Comparison of ENCODE assay signal across 22 cellular contexts in the genomic region with DNA sequence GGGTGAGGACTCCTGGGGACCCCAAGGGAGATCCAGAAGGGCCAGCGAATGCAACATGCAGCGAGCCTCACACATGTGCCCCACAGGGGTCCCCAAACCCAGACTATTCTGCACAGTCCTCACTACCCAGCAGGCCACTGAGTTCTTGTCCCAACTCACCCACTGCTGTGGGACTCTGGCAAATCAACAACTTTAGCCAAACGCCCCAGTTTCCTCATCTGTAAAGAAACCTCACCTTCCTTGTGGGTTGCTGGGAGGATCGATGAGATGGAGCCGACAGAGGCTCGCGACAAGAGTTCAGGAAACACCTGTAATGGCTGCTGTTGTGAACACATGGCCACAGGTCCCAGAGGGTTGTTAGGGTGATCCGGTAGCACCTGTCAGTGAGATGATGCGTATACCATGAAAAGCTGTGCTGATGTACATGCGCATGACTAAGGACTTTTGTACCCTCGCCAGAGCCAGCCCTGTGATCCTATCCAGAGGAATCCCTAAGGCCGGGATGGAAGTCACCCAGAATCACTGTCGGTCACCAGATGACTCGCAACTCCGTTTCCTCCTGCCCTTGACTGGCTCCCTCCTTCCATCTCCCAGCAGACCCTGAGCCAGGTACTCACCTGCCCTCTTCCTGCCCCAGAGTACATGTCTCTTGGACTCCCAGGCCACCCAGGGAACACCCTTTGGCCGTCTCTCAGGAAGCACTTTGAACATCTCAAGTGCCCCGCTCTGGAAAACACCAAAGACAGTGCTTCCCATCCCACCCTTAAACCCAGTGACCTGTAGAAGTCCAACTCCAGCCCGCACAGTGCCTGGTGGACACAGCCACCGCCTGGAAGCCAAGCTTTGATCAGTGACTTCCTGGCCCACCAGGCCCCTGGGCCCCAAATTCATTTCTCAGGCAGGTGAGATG.
DNase-seq lines count a peak whose midpoint lies in the region; ATAC-seq, FAIRE-seq and TF ChIP-seq lines count a peak whose summit lies in the region.
"Had no signal": no experiment of that assay in that cellular context is flagged by ENCODE, and none has a peak within 500 bp of the region (broad histone marks: within the 10 kb centered on the region; RNA-seq: fewer than 3 reads in every experiment).

No MANE protein-coding gene starts in this region.

- no peak overlapping the region for H3K4me3 ChIP-seq in OCI-LY3 (ENCODE audit: low read length)
- H3K4me3 ChIP-seq in kidney (ENCODE audit: low read length in 2 of 2): no peak overlapping the region
- H3K4me3 ChIP-seq in stomach: no peak overlapping the region
- H3K4me3 ChIP-seq in transverse colon: no peak overlapping the region
- H3K4me3 ChIP-seq: heart right ventricle, spleen had no signal

- TF ChIP-seq POLR2A in stomach (IDR thresholded peaks at IDR 0.05): no peak
- no peak for TF ChIP-seq POLR2A in transverse colon (IDR thresholded peaks at IDR 0.05)

- TF ChIP-seq EP300 in stomach (IDR thresholded peaks at IDR 0.05) (no peak), transverse colon (IDR thresholded peaks at IDR 0.05; ENCODE audit: low read depth) (no peak)

- peak; percentile 15 for DNase-seq in activated CD4-positive, alpha-beta memory T cell treated with anti-CD3 and anti-CD28 coated beads, Interleukin-2, amount 10 ng/mL, durations not matched to agents 7 days and 5 days
- DNase-seq in activated CD4-positive, alpha-beta memory T cell treated with anti-CD3 and anti-CD28 coated beads for 36 hours: no peak
- DNase-seq in kidney (peak; percentile 54), stomach (peak; percentile 14), transverse colon (no peak)
- DNase-seq: activated CD4-positive, alpha-beta T cell treated with anti-CD3 and anti-CD28 coated beads for 48 hours; activated T-cell treated with anti-CD3 and anti-CD28 coated beads, Interleukin-2, amount 50 U/mL, for 1 hour; CD4-positive, CD25-positive, alpha-beta regulatory T cell; cerebellar nuclear complex; DMS79 treated with DMSO at 0.1 percent for 48 hours; endodermal cell; heart right ventricle; KBM-7; RPMI8226; spleen had no signal

- H3K9me3 Mint-ChIP-seq in activated CD4-positive, alpha-beta memory T cell treated with anti-CD3 and anti-CD28 coated beads, Interleukin-2, amount 10 ng/mL, durations not matched to agents 7 days and 5 days: no peaks in the 10 kb centered on the region
- no peaks in the 10 kb centered on the region for H3K9me3 Mint-ChIP-seq in activated CD4-positive, alpha-beta memory T cell treated with anti-CD3 and anti-CD28 coated beads for 36 hours
- H3K9me3 Mint-ChIP-seq: activated naive CD4-positive, alpha-beta T cell treated with anti-CD3 and anti-CD28 coated beads, Interleukin-2, amount 50 U/mL, for 24 hours; CD4-positive, CD25-positive, alpha-beta regulatory T cell; endodermal cell had no signal

- peak overlapping the region; percentile 6; the same call in 1 of the 2 replicates for H3K4me2 ChIP-seq in OCI-LY3 (ENCODE audit: low read length)

- TF ChIP-seq CTCF in OCI-LY3 (IDR thresholded peaks at IDR 0.05; ENCODE audit: low read depth, low read length) (no peak), kidney (IDR thresholded peaks at IDR 0.05; ENCODE audit: borderline replicate concordance, extremely low read depth, insufficient read depth) (no peak), stomach (IDR thresholded peaks at IDR 0.05) (no peak), transverse colon (IDR thresholded peaks at IDR 0.05) (no peak)

- WGBS in stomach, 5 donors: 91 to 94% (median 92%) methylated on average over 18 to 19 of the region's 19 CpGs
- 92 to 95% methylated on average over 4 to 19 of the region's 19 CpGs for WGBS in transverse colon (ENCODE audit: low coverage in 1 of 2), 2 donors

- no peak overlapping the region for H3K4me3 Mint-ChIP-seq in activated CD4-positive, alpha-beta memory T cell treated with anti-CD3 and anti-CD28 coated beads, Interleukin-2, amount 10 ng/mL, durations not matched to agents 7 days and 5 days
- no peak overlapping the region for H3K4me3 Mint-ChIP-seq in activated CD4-positive, alpha-beta memory T cell treated with anti-CD3 and anti-CD28 coated beads for 36 hours
- H3K4me3 Mint-ChIP-seq: activated naive CD4-positive, alpha-beta T cell treated with anti-CD3 and anti-CD28 coated beads, Interleukin-2, amount 50 U/mL, for 24 hours; CD4-positive, CD25-positive, alpha-beta regulatory T cell; endodermal cell had no signal

- H3K27me3 ChIP-seq in OCI-LY3 (ENCODE audit: low read depth, low read length): no peaks in the 10 kb centered on the region
- no peaks in the 10 kb centered on the region for H3K27me3 ChIP-seq in stomach
- no peaks in the 10 kb centered on the region for H3K27me3 ChIP-seq in transverse colon
- H3K27me3 ChIP-seq: heart right ventricle had no signal

- H3K4me1 ChIP-seq in OCI-LY3 (ENCODE audit: low read length): peaks cover 96% of the 10 kb centered on the region
- peaks cover 25 to 31% of the 10 kb centered on the region in 2 donors for H3K4me1 ChIP-seq in kidney (ENCODE audit: control insufficient read depth in 1 of 2, insufficient read depth in 1 of 2, low read depth in 1 of 2, low read length in 2 of 2)
- peaks cover 16 to 46% (median 29%) of the 10 kb centered on the region in 4 donors for H3K4me1 ChIP-seq in stomach
- H3K4me1 ChIP-seq in transverse colon: peaks cover 6 to 38% (median 24%) of the 10 kb centered on the region in 4 donors

- in situ Hi-C loops in transverse colon (cut with MboI; ENCODE audit: low pct_ligation_motif_present in 1 of 4, low pct_unique_long_range_greater_than_20kb in 1 of 4, low sequenced_read_pairs in 3 of 4): no loop called here

- no peak overlapping the region for H3K9ac ChIP-seq in OCI-LY3 (ENCODE audit: low read length)
- H3K9ac ChIP-seq in kidney (ENCODE audit: low read length in 2 of 2): no peak overlapping the region

- CTCF ChIA-PET in activated CD4-positive, alpha-beta memory T cell treated with anti-CD3 and anti-CD28 coated beads, Interleukin-2, amount 10 ng/mL, durations not matched to agents 7 days and 5 days (lab: Charles Lee): no interaction called here
- CTCF ChIA-PET in activated CD4-positive, alpha-beta memory T cell treated with anti-CD3 and anti-CD28 coated beads for 36 hours (lab: Charles Lee): no interaction called here

- intact Hi-C loops in activated CD4-positive, alpha-beta memory T cell treated with anti-CD3 and anti-CD28 coated beads for 36 hours (cut with micrococcal nuclease): no loop called here
- intact Hi-C loops in kidney (cut with DNase I) (no loop called here), stomach (cut with DNase I; ENCODE audit: low total_unique reads) (no loop called here), transverse colon (cut with DNase I; ENCODE audit: low total_unique reads) (no loop called here)

- H3K27ac ChIP-seq in OCI-LY3 (ENCODE audit: low read length): no peak overlapping the region
- no peak overlapping the region for H3K27ac ChIP-seq in kidney (ENCODE audit: low read depth in 2 of 2, low read length in 2 of 2)
- no peak overlapping the region for H3K27ac ChIP-seq in stomach
- H3K27ac ChIP-seq in transverse colon: no peak overlapping the region
- H3K27ac ChIP-seq: heart right ventricle, spleen had no signal

- H3K27me3 Mint-ChIP-seq in activated CD4-positive, alpha-beta memory T cell treated with anti-CD3 and anti-CD28 coated beads, Interleukin-2, amount 10 ng/mL, durations not matched to agents 7 days and 5 days: peaks cover 9% of the 10 kb centered on the region
- H3K27me3 Mint-ChIP-seq in activated CD4-positive, alpha-beta memory T cell treated with anti-CD3 and anti-CD28 coated beads for 36 hours: peaks cover 4% of the 10 kb centered on the region
- H3K27me3 Mint-ChIP-seq: CD4-positive, CD25-positive, alpha-beta regulatory T cell had no signal

- no peak for FAIRE-seq in kidney (lab: Jason Lieb, UNC)
- FAIRE-seq: astrocyte, GM19239, H54 had no signal

- H2AFZ ChIP-seq in OCI-LY3 (ENCODE audit: low read depth, low read length): no peak overlapping the region

- H4K20me1 ChIP-seq in OCI-LY3 (ENCODE audit: insufficient read depth, low read length): no peaks in the 10 kb centered on the region

- H3K36me3 ChIP-seq in OCI-LY3 (replicated peaks; ENCODE audit: low read depth, low read length): peaks cover 6% of the 10 kb centered on the region
- H3K36me3 ChIP-seq in kidney (ENCODE audit: control insufficient read depth in 1 of 2, insufficient read depth in 2 of 2, low read length in 2 of 2): no peaks in the 10 kb centered on the region
- H3K36me3 ChIP-seq in stomach: no peaks in the 10 kb centered on the region
- H3K36me3 ChIP-seq in transverse colon: no peaks in the 10 kb centered on the region
- H3K36me3 ChIP-seq: heart right ventricle, spleen had no signal

- POLR2A ChIA-PET in activated CD4-positive, alpha-beta memory T cell treated with anti-CD3 and anti-CD28 coated beads, Interleukin-2, amount 10 ng/mL, durations not matched to agents 7 days and 5 days (lab: Charles Lee): interaction anchor here (3.0 kb wide), 1 partner anchor 104 kb away, joined by 11 read pairs; a partner anchor contains a TSS
- POLR2A ChIA-PET in activated CD4-positive, alpha-beta memory T cell treated with anti-CD3 and anti-CD28 coated beads for 36 hours (lab: Charles Lee): no interaction called here

- no peak overlapping the region for H3K27ac Mint-ChIP-seq in activated CD4-positive, alpha-beta memory T cell treated with anti-CD3 and anti-CD28 coated beads, Interleukin-2, amount 10 ng/mL, durations not matched to agents 7 days and 5 days
- no peak overlapping the region for H3K27ac Mint-ChIP-seq in activated CD4-positive, alpha-beta memory T cell treated with anti-CD3 and anti-CD28 coated beads for 36 hours
- H3K27ac Mint-ChIP-seq: activated naive CD4-positive, alpha-beta T cell treated with anti-CD3 and anti-CD28 coated beads, Interleukin-2, amount 50 U/mL, for 24 hours; CD4-positive, CD25-positive, alpha-beta regulatory T cell; endodermal cell had no signal

- H3K79me2 ChIP-seq in OCI-LY3 (ENCODE audit: low read length): peaks cover 9% of the 10 kb centered on the region

- H3K9me3 ChIP-seq in OCI-LY3 (ENCODE audit: insufficient read depth, low read length) (no peaks in the 10 kb centered on the region; the same call in 1 of the 2 replicates), kidney (ENCODE audit: control insufficient read depth in 1 of 2, low read length in 2 of 2) (no peaks in the 10 kb centered on the region), stomach (no peaks in the 10 kb centered on the region), transverse colon (no peaks in the 10 kb centered on the region)
- H3K9me3 ChIP-seq: heart right ventricle, spleen had no signal

- peaks cover 37% of the 10 kb centered on the region for H3K4me1 Mint-ChIP-seq in activated CD4-positive, alpha-beta memory T cell treated with anti-CD3 and anti-CD28 coated beads, Interleukin-2, amount 10 ng/mL, durations not matched to agents 7 days and 5 days
- H3K4me1 Mint-ChIP-seq in activated CD4-positive, alpha-beta memory T cell treated with anti-CD3 and anti-CD28 coated beads for 36 hours (ENCODE audit: low read depth): peaks cover 33% of the 10 kb centered on the region

- H3K36me3 Mint-ChIP-seq in activated CD4-positive, alpha-beta memory T cell treated with anti-CD3 and anti-CD28 coated beads, Interleukin-2, amount 10 ng/mL, durations not matched to agents 7 days and 5 days (ENCODE audit: low read depth): peaks cover 2% of the 10 kb centered on the region
- no peaks in the 10 kb centered on the region for H3K36me3 Mint-ChIP-seq in activated CD4-positive, alpha-beta memory T cell treated with anti-CD3 and anti-CD28 coated beads for 36 hours
- H3K36me3 Mint-ChIP-seq: activated naive CD4-positive, alpha-beta T cell treated with anti-CD3 and anti-CD28 coated beads, Interleukin-2, amount 50 U/mL, for 24 hours; CD4-positive, CD25-positive, alpha-beta regulatory T cell had no signal

- ATAC-seq in GM18520 (IDR thresholded peaks at IDR 0.05; ENCODE audit: unreplicated experiment) (no peak), GM18517 (IDR thresholded peaks at IDR 0.05; ENCODE audit: unreplicated experiment) (no peak)
- ATAC-seq: heart right ventricle had no signal

Comparison
In these comparisons a context has a peak if more than half of its experiments do, and no peak if none do; other contexts are left out.
1. DNase-seq: peak in activated CD4-positive, alpha-beta memory T cell treated with anti-CD3 and anti-CD28 coated beads, Interleukin-2, amount 10 ng/mL, durations not matched to agents 7 days and 5 days (single experiment), kidney (single experiment) and stomach (single experiment); none in activated CD4-positive, alpha-beta memory T cell treated with anti-CD3 and anti-CD28 coated beads for 36 hours (single experiment) and transverse colon (single experiment).